ENCODE assay signal across 8 cellular contexts in the genomic region with DNA sequence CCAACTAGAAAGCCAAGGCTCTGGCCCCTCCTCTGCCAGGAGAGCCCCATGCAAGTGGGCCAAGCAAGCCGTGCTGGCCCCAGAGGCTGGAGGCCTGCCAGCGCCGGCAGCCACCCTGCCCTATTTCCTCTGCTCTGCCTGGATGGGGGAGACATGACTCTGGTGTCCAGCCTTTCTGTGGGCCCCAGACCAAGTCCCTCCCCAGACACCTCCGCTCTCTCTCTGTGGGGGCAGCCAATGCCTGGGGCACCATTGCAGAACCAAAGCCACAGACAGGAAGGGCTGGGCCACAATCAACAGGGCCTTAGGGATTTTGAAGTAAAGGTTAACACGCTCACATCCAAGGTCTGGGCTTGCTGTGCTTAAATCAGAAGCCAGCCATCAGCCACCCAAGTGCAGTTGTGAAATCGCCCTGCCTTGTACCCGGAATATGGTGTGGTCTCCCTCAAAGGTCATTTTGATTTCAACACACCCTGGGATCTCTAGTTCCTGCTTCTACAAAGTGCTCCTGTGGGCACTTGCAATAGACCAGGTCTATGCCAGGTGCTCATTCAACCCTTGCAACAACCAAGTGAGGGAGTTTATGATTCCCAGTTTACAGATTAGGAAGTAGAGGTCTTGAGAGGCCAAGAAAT.
DNase-seq lines count a peak whose midpoint lies in the region; ATAC-seq lines count a peak whose summit lies in the region.

No MANE protein-coding gene starts in this region.

- peaks cover 15 to 33% (median 29%) of the 10 kb centered on the region in 3 donors for H3K4me1 ChIP-seq in skeletal muscle tissue (ENCODE audit: control insufficient read depth in 3 of 3, insufficient read depth in 3 of 3, low read length in 3 of 3)

- DNase-seq in GF-D8 (lab: John Stamatoyannopoulos, UW), result peak; percentile 78
- DNase-seq in UCSD-AML1 (lab: John Stamatoyannopoulos, UW; ENCODE audit: unreplicated experiment), result peak; percentile 74
- DNase-seq in Right ventricle myocardium superior, result peak; percentile 91
- no peak for DNase-seq in activated CD4-positive, alpha-beta T cell treated with anti-CD3 and anti-CD28 coated beads, Interleukin-2, amount 50 U/mL, for 4 hours
- DNase-seq in kidney glomerular epithelial cell (lab: John Stamatoyannopoulos, UW), result no peak

- peak; percentile 86 for ATAC-seq in Right ventricle myocardium superior (ENCODE audit: poor library complexity)
- ATAC-seq in HG03571 (IDR thresholded peaks at IDR 0.05; ENCODE audit: unreplicated experiment), result no peak
- no peak for ATAC-seq in GM21529 (IDR thresholded peaks at IDR 0.05; ENCODE audit: unreplicated experiment)

- H3K9ac ChIP-seq in skeletal muscle tissue (ENCODE audit: low read depth in 1 of 3, low read length in 3 of 3), result no peak overlapping the region

- intact Hi-C loops in Right ventricle myocardium superior (cut with DNase I), result no loop called here

- H3K36me3 ChIP-seq in skeletal muscle tissue (ENCODE audit: control insufficient read depth in 3 of 3, insufficient read depth in 3 of 3, low read length in 3 of 3), result peaks cover 0 to 4% (median 0%) of the 10 kb centered on the region in 3 donors

- no peak overlapping the region for H3K4me3 ChIP-seq in skeletal muscle tissue (ENCODE audit: low read length in 3 of 3)

- H3K9me3 ChIP-seq in skeletal muscle tissue (ENCODE audit: control insufficient read depth in 3 of 3, low read length in 3 of 3), result no peaks in the 10 kb centered on the region

- H3K27me3 ChIP-seq in skeletal muscle tissue (ENCODE audit: control insufficient read depth in 3 of 3, insufficient read depth in 3 of 3, low read length in 3 of 3), result no peaks in the 10 kb centered on the region

- H3K27ac ChIP-seq in skeletal muscle tissue (ENCODE audit: low read depth, low read length), result peak overlapping the region; percentile 40

Comparison
In these comparisons a context has a peak if more than half of its experiments do, and no peak if none do; other contexts are left out.
1. DNase-seq: peak in GF-D8 (single experiment), UCSD-AML1 (single experiment) and Right ventricle myocardium superior (single experiment); none in activated CD4-positive, alpha-beta T cell treated with anti-CD3 and anti-CD28 coated beads, Interleukin-2, amount 50 U/mL, for 4 hours (0 of 2) and kidney glomerular epithelial cell (single experiment).